Comparison of ENCODE assay signal across 21 cellular contexts in the genomic region with DNA sequence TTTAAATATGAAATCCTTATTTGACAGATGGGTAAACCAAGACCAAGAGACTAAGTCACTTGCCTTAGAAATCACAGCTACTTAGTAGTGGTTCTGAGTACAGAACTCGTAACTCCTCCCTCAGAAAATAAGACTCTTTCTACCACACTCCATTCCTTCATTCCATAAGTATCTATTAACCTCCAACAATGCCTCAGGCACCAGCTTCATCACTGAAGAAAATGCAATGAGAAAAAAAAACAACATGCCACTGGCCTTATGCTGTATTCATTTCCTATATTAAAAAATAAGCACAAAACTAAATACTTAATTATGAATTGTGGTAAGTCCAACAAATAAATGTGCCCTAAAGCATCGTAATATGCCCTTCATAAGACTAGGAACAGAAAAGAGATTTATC. TPM values are rescaled to one million over a fixed set of nuclear protein-coding genes. Genes with fewer than 3 reads are reported as not detected.
"Had no signal": no experiment of that assay in that cellular context is flagged by ENCODE, and none has a peak within 500 bp of the region (broad histone marks: within the 10 kb centered on the region; RNA-seq: fewer than 3 reads in every experiment).

No MANE protein-coding gene starts in this region.

- DNase-seq: KBM-7, NCI-H1092, NCI-H1105 treated with DMSO at 0.1 percent for 48 hours, NCI-H1417 treated with DMSO at 0.1 percent for 48 hours, NCI-H146, NCI-H1694 treated with DMSO at 0.1 percent for 48 hours, NCI-H1930, NCI-H2081, NCI-H2107, NCI-H2227 treated with DMSO at 0.1 percent for 48 hours, NCI-H510A, NCI-H524 treated with DMSO at 0.1 percent for 48 hours, NCI-H69, NCI-H774, PC-3, SHP77 had no signal

- ATAC-seq: Panc1, PC-3, SK-N-SH treated with all-trans-retinoic acid at 6 μM for 48 hours had no signal

- H3K27ac ChIP-seq: RWPE1 had no signal

RNA-seq across cellular contexts. Expression of a gene that starts 13.5 kb away (rescaled TPM):
- total RNA-seq: MCF 10A, OCI-LY7 had no signal
